In the genomic region with DNA sequence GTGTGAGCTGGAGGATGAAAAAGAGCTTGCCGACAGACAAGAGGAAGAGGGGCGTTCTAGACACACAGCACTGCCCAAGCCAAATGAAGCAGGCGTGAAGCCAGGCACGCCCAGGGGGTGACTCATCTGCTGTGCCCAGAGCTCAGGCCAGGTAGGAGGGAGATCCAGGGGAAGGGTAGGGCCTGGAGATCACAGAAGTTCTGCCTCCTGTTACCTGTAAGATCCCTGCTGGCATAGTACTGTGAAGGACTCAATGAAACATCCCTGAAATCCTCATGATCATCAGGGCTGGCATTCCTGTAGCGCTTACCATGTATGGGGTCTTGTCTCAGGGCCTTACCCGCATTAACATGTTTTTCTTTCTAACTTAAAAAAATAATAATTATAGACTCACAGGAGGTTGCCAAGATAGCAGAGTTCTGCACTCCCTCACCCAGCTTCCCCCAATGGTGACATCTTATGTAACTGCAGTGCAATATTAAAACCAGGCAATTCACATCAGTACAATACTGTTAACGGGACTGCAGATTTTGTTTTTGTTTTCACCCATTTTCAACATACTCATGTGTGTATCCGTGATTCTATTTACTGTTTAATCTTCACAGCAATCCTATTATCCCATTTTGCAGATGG, we compare ENCODE assay signal across 1 cellular context.
A peak's percentile ranks its signal among the peaks of the same experiment; 100 is the strongest.
TF ChIP-seq lines count a peak whose summit lies in the region.

No MANE protein-coding gene starts in this region.

TF ChIP-seq in HCT116, 20 proteins besides CTCF, POLR2A, EP300 and RAD21 (continued from another document):
- no peak for TF ChIP-seq ZBTB33 (IDR thresholded peaks at IDR 0.05; ENCODE audit: extremely low read depth, insufficient replicate concordance, low read length)
- peak; percentile 50 for TF ChIP-seq POLR2AphosphoS5 (IDR thresholded peaks at IDR 0.05; ENCODE audit: low read depth, low read length)
- TF ChIP-seq SP1 (IDR thresholded peaks at IDR 0.05; ENCODE audit: low read depth), result peak; percentile 71
